ENCODE assay signal across 26 cellular contexts in genomic region chr19:30788105-30788765, GRCh38.
DNase-seq lines count a peak whose midpoint lies in the region; ATAC-seq and TF ChIP-seq lines count a peak whose summit lies in the region.
"Had no signal": no experiment of that assay in that cellular context is flagged by ENCODE, and none has a peak within 500 bp of the region (broad histone marks: within the 10 kb centered on the region; RNA-seq: fewer than 3 reads in every experiment).

No MANE protein-coding gene starts in this region.

- H3K9me3 ChIP-seq in right atrium auricular region: peaks cover 0 to 3% of the 10 kb centered on the region in 2 donors
- no peaks in the 10 kb centered on the region for H3K9me3 ChIP-seq in right cardiac atrium (ENCODE audit: control insufficient read depth, low read length)
- no peaks in the 10 kb centered on the region for H3K9me3 ChIP-seq in neutrophil
- H3K9me3 ChIP-seq: HAP-1, SJCRH30 had no signal

- H3K9me3 Mint-ChIP-seq in T-cell: no peaks in the 10 kb centered on the region
- H3K9me3 Mint-ChIP-seq: CD4-positive, alpha-beta memory T cell had no signal

- CTCF ChIA-PET in GM10248 (lab: Yijun Ruan, JAX) (interaction anchor here (1.7 kb wide), 1 partner anchor 11 kb away, joined by 5 read pairs; no protein-coding TSS in a partner anchor), T-cell (lab: Charles Lee) (interaction anchor here in 1 of 2 donors (1.0 kb wide), 1 partner anchor 1436 kb away, joined by 3 read pairs; no protein-coding TSS in a partner anchor)

- TF ChIP-seq CTCF in right atrium auricular region (IDR thresholded peaks at IDR 0.05) (no peak), neutrophil (IDR thresholded peaks at IDR 0.05) (no peak), GM10248 (IDR thresholded peaks at IDR 0.05; ENCODE audit: control extremely low read depth, extremely low read depth, low read depth, missing control alignments) (no peak)

- ATAC-seq in right cardiac atrium (no peak), HG03280 (IDR thresholded peaks at IDR 0.05; ENCODE audit: unreplicated experiment) (no peak), T-cell (replicated peaks in 1 of 4) (no peak)
- ATAC-seq: GM12878, Right ventricle myocardium inferior had no signal

- H3K4me3 Mint-ChIP-seq in T-cell: no peak overlapping the region
- H3K4me3 Mint-ChIP-seq: CD4-positive, alpha-beta memory T cell; HFFc6 had no signal

- WGBS in right cardiac atrium: 74% methylated on average over 5 of the region's 5 CpGs

- no peaks in the 10 kb centered on the region for H3K27me3 ChIP-seq in right atrium auricular region
- H3K27me3 ChIP-seq in right cardiac atrium (ENCODE audit: control insufficient read depth, insufficient read depth): no peaks in the 10 kb centered on the region
- H3K27me3 ChIP-seq in neutrophil: peaks cover 12% of the 10 kb centered on the region
- H3K27me3 ChIP-seq: SJCRH30 had no signal

- intact Hi-C loops in right cardiac atrium (cut with DNase I): no loop called here

- H3K4me1 ChIP-seq in right atrium auricular region (no peaks in the 10 kb centered on the region), right cardiac atrium (ENCODE audit: control insufficient read depth, insufficient read depth, low read length) (no peaks in the 10 kb centered on the region), neutrophil (ENCODE audit: control insufficient read depth in 1 of 2, insufficient read depth in 1 of 2, low read depth in 1 of 2, low read length in 1 of 2) (peaks cover 28 to 50% of the 10 kb centered on the region in 2 experiments)
- H3K4me1 ChIP-seq: HAP-1, SJCRH30 had no signal

- no peaks in the 10 kb centered on the region for H3K4me1 Mint-ChIP-seq in T-cell
- H3K4me1 Mint-ChIP-seq: CD4-positive, alpha-beta memory T cell had no signal

- no peak overlapping the region for H3K27ac ChIP-seq in right atrium auricular region
- no peak overlapping the region for H3K27ac ChIP-seq in right cardiac atrium (ENCODE audit: low read length)
- peak overlapping the region; percentile 91 for H3K27ac ChIP-seq in neutrophil
- H3K27ac ChIP-seq: GM23248, PC-9, SJCRH30 had no signal

- no peaks in the 10 kb centered on the region for H3K36me3 Mint-ChIP-seq in T-cell
- H3K36me3 Mint-ChIP-seq: CD4-positive, alpha-beta memory T cell had no signal

- DNase-seq in right atrium auricular region (ENCODE audit: low spot score): peak; percentile 40
- no peak for DNase-seq in right cardiac atrium
- DNase-seq in ecto neural progenitor cell (ENCODE audit: low spot score): peak; percentile 17
- DNase-seq in GM10248 (ENCODE audit: extremely low spot score): no peak
- no peak for DNase-seq in T-cell
- DNase-seq: C1 segment of cervical spinal cord; CD4-positive, alpha-beta memory T cell; COR-L47; DMS53; GM23248; HFFc6; NCI-H1048; NCI-H1417; NCI-H1694; NCI-H2029 treated with DMSO at 0.1 percent for 48 hours; NCI-H446 treated with DMSO at 0.1 percent for 48 hours; NCI-H526; NCI-H82; NK-92 treated with Interleukin-12 subunit alpha and Interleukin-12 subunit beta, amount 100 ng/mL, for 24 hours; PC-9; SJCRH30 had no signal

- H3K36me3 ChIP-seq in right atrium auricular region (no peaks in the 10 kb centered on the region), neutrophil (no peaks in the 10 kb centered on the region)
- H3K36me3 ChIP-seq: HAP-1, SJCRH30 had no signal

- peaks cover 13 to 19% of the 10 kb centered on the region in 2 donors for H3K27me3 Mint-ChIP-seq in T-cell

- POLR2A ChIA-PET in GM10248 (lab: Yijun Ruan, JAX) (no interaction called here), T-cell (lab: Charles Lee) (no interaction called here)

- no peak overlapping the region for H3K27ac Mint-ChIP-seq in T-cell
- H3K27ac Mint-ChIP-seq: CD4-positive, alpha-beta memory T cell; HFFc6 had no signal

- H3K4me3 ChIP-seq in right atrium auricular region (no peak overlapping the region), right cardiac atrium (ENCODE audit: low read length) (no peak overlapping the region), neutrophil (ENCODE audit: low read depth in 1 of 2, low read length in 1 of 2) (no peak overlapping the region)
- H3K4me3 ChIP-seq: GM12878, GM23248, HAP-1, PC-9, SJCRH30 had no signal

Comparison
In these comparisons a context has a peak if more than half of its experiments do, and no peak if none do; other contexts are left out.
1. DNase-seq: peak in right atrium auricular region (single experiment) and ecto neural progenitor cell (single experiment); none in right cardiac atrium (0 of 3), GM10248 (single experiment) and T-cell (0 of 34).